In genomic region chr1:58883888-58884482, GRCh38 we compare ENCODE assay signal across 1 cellular context.
TF ChIP-seq lines count a peak whose summit lies in the region.

No MANE protein-coding gene starts in this region.

TF ChIP-seq in K562, 482 proteins besides CTCF, POLR2A, EP300 and RAD21 (continued from another document and continues in another):
- TF ChIP-seq, protein P1, sequence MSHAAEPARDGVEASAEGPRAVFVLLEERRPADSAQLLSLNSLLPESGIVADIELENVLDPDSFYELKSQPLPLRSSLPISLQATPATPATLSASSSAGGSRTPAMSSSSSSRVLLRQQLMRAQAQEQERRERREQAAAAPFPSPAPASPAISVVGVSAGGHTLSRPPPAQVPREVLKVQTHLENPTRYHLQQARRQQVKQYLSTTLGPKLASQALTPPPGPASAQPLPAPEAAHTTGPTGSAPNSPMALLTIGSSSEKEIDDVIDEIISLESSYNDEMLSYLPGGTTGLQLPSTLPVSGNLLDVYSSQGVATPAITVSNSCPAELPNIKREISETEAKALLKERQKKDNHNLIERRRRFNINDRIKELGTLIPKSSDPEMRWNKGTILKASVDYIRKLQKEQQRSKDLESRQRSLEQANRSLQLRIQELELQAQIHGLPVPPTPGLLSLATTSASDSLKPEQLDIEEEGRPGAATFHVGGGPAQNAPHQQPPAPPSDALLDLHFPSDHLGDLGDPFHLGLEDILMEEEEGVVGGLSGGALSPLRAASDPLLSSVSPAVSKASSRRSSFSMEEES (CRISPR knock-in tag; IDR thresholded peaks at IDR 0.05) = no peak
- 0 out of 2 replicates have a peak, but pooled peaks have one; percentile 26 for TF ChIP-seq CBX5 (IDR thresholded peaks at IDR 0.05; ENCODE audit: borderline replicate concordance, low read depth)
- peak; percentile 79 for TF ChIP-seq HNRNPLL (IDR thresholded peaks at IDR 0.05; ENCODE audit: low read depth, low read length, poor library complexity, severe bottlenecking)
- 0 out of 2 replicates have a peak, but pooled peaks have one; percentile 28 for TF ChIP-seq MEF2D (tag; conservative IDR thresholded peaks at IDR 0.05; ENCODE audit: low read depth)
- peak; percentile 54 for TF ChIP-seq CREB1 (IDR thresholded peaks at IDR 0.05)
- TF ChIP-seq CREB1 (CRISPR knock-in tag; IDR thresholded peaks at IDR 0.05) = no peak; the same call in 1 of the 2 replicates
- TF ChIP-seq FOXM1 (IDR thresholded peaks at IDR 0.05; ENCODE audit: low read depth) = peak; percentile 85
- TF ChIP-seq FOXM1 (CRISPR knock-in tag; IDR thresholded peaks at IDR 0.05; ENCODE audit: low read depth) = no peak
- peak; percentile 88 to 94 for TF ChIP-seq MNT (conservative IDR thresholded peaks at IDR 0.05)
- TF ChIP-seq ZNF311 (CRISPR knock-in tag; IDR thresholded peaks at IDR 0.05) = 0 out of 2 replicates have a peak, but pooled peaks have one; percentile 46
- peak; percentile 75 to 78 for TF ChIP-seq ARNT (IDR thresholded peaks at IDR 0.05)
- no peak for TF ChIP-seq CAMTA2 (CRISPR knock-in tag; conservative IDR thresholded peaks at IDR 0.05)
- TF ChIP-seq NR2C1 (IDR thresholded peaks at IDR 0.05) = no peak
- TF ChIP-seq NR2C1 (tag; IDR thresholded peaks at IDR 0.05) = peak; percentile 75
- no peak for TF ChIP-seq ZNF589 (CRISPR knock-in tag; IDR thresholded peaks at IDR 0.05; ENCODE audit: low read depth)
- peak; percentile 67 for TF ChIP-seq ZFP36 (IDR thresholded peaks at IDR 0.05; ENCODE audit: low read depth, low read length, partially characterized antibody)
- TF ChIP-seq, protein P2, sequence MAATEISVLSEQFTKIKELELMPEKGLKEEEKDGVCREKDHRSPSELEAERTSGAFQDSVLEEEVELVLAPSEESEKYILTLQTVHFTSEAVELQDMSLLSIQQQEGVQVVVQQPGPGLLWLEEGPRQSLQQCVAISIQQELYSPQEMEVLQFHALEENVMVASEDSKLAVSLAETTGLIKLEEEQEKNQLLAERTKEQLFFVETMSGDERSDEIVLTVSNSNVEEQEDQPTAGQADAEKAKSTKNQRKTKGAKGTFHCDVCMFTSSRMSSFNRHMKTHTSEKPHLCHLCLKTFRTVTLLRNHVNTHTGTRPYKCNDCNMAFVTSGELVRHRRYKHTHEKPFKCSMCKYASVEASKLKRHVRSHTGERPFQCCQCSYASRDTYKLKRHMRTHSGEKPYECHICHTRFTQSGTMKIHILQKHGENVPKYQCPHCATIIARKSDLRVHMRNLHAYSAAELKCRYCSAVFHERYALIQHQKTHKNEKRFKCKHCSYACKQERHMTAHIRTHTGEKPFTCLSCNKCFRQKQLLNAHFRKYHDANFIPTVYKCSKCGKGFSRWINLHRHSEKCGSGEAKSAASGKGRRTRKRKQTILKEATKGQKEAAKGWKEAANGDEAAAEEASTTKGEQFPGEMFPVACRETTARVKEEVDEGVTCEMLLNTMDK (IDR thresholded peaks at IDR 0.05; ENCODE audit: borderline replicate concordance, insufficient read depth, low read depth, low read length, poor library complexity, severe bottlenecking) = no peak
- TF ChIP-seq, protein P3, sequence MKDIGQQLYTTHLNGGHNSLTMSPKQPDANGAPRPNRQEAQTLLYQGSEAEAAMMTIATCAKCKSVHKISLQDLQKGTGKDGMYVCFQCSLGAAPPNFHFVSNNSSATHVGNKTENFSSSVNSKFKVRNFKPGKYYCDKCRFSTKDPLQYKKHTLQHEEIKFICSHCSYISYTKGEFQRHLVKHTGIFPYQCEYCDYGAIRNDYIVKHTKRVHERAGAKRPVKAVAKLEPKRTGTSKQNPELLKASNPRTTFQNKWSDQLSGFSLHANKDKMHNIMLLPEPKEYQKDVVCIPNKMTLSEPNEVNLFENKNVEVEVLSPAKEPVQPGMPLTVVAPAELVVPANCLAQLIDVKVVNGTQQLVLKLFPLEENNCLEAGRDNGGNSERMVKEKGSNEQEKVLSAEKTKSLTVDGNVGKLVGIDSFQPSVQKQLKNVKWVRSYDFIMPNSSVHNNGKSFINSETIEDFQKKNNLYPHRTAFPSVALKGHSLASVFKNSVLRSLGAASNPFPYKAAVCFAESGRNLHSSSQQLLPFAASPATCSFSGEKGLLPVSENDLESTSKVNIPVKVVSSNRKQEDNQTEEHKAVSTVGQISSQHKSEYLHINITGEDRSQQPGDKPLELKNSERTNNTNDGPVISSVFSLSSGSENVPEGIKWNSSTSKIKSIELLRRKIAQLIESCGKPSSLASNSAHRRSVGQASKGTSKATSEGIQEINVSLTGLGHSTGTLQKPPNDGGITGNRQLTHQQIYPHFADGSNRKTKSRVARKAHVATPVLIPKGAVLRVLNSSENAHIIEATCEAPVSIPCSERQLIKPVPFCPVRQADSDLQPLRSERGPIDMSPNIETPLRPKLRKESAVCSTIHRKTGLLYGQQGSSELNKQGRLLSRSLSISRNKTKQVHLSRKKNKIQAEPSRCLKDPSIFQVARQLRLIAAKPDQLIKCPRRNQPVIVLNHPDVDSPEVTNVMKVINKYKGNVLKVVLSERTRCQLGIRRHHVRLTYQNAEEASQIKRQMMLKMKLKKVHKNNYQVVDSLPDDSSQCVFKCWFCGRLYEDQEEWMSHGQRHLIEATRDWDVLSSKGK (CRISPR knock-in tag; IDR thresholded peaks at IDR 0.05) = no peak
- TF ChIP-seq ZNF232 (CRISPR knock-in tag; IDR thresholded peaks at IDR 0.05) = no peak
- TF ChIP-seq JUNB (CRISPR knock-in tag; conservative IDR thresholded peaks at IDR 0.05) = no peak
- TF ChIP-seq NCOR1 (IDR thresholded peaks at IDR 0.05) = peak; percentile 94
- peak; percentile 77 to 94 for TF ChIP-seq TBL1XR1 (IDR thresholded peaks at IDR 0.05; ENCODE audit: low read length in 2 of 2)
- TF ChIP-seq RCOR1 (IDR thresholded peaks at IDR 0.05; ENCODE audit: borderline replicate concordance in 1 of 2, low read depth in 2 of 2, low read length in 2 of 2) = peak; percentile 94 to 100
- no peak for TF ChIP-seq TRIM25 (IDR thresholded peaks at IDR 0.05; ENCODE audit: borderline replicate concordance)
- TF ChIP-seq SUPT5H (IDR thresholded peaks at IDR 0.05) = no peak
- TF ChIP-seq ZFPM2 (CRISPR knock-in tag; IDR thresholded peaks at IDR 0.05) = no peak
- TF ChIP-seq, protein P4, sequence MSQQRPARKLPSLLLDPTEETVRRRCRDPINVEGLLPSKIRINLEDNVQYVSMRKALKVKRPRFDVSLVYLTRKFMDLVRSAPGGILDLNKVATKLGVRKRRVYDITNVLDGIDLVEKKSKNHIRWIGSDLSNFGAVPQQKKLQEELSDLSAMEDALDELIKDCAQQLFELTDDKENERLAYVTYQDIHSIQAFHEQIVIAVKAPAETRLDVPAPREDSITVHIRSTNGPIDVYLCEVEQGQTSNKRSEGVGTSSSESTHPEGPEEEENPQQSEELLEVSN (IDR thresholded peaks at IDR 0.05; ENCODE audit: borderline replicate concordance in 1 of 2, extremely low read depth in 1 of 2, insufficient read depth in 1 of 2, insufficient read length in 1 of 2, low read depth in 1 of 2, low read length in 1 of 2, poor library complexity in 1 of 2, severe bottlenecking in 1 of 2) = peak; percentile 30 to 60
- no peak for TF ChIP-seq HNRNPL (IDR thresholded peaks at IDR 0.05; ENCODE audit: low read depth, low read length)
- peak; percentile 78 for TF ChIP-seq NEUROD1 (IDR thresholded peaks at IDR 0.05; ENCODE audit: borderline replicate concordance, low read depth, low read length, partially characterized antibody)
- no peak for TF ChIP-seq MED1 (CRISPR knock-in tag; IDR thresholded peaks at IDR 0.05; ENCODE audit: borderline replicate concordance)
- TF ChIP-seq MYBL2 (IDR thresholded peaks at IDR 0.05; ENCODE audit: low read depth) = peak; percentile 81
- TF ChIP-seq MYBL2 (CRISPR knock-in tag; IDR thresholded peaks at IDR 0.05; ENCODE audit: borderline replicate concordance) = no peak
- TF ChIP-seq CEBPG (CRISPR knock-in tag; IDR thresholded peaks at IDR 0.05) = peak; percentile 70; the same call in 1 of the 2 replicates
- TF ChIP-seq CEBPG (tag; conservative IDR thresholded peaks at IDR 0.05 in 1 of 2, IDR thresholded peaks at IDR 0.05 in 1 of 2) = no peak
- no peak for TF ChIP-seq E2F5 (CRISPR knock-in tag; IDR thresholded peaks at IDR 0.05)
- no peak for TF ChIP-seq ZBTB17 (CRISPR knock-in tag; IDR thresholded peaks at IDR 0.05)
- TF ChIP-seq CCNT2 (IDR thresholded peaks at IDR 0.05; ENCODE audit: borderline replicate concordance, extremely low read depth, insufficient read length, low read depth, low read length) = peak; percentile 89
- TF ChIP-seq TCF7 (IDR thresholded peaks at IDR 0.05; ENCODE audit: borderline replicate concordance) = no peak
- peak in 1 of 2 experiments; percentile 44; a peak in 2 of 4 replicates for TF ChIP-seq ETV6 (IDR thresholded peaks at IDR 0.05; ENCODE audit: borderline replicate concordance in 1 of 2, low read depth in 2 of 2, low read length in 1 of 2)
- TF ChIP-seq ETV6 (CRISPR knock-in tag; IDR thresholded peaks at IDR 0.05; ENCODE audit: borderline replicate concordance) = no peak
- TF ChIP-seq ZNF830 (CRISPR knock-in tag; IDR thresholded peaks at IDR 0.05) = no peak
- 0 out of 2 replicates have a peak, but pooled peaks have one; percentile 3 for TF ChIP-seq ELF2 (CRISPR knock-in tag; IDR thresholded peaks at IDR 0.05)
- TF ChIP-seq ZNF24 (IDR thresholded peaks at IDR 0.05) = peak; percentile 88
- peak; percentile 97 for TF ChIP-seq CBFA2T3 (IDR thresholded peaks at IDR 0.05)
- TF ChIP-seq ZNF695 (CRISPR knock-in tag; IDR thresholded peaks at IDR 0.05) = no peak
- TF ChIP-seq, protein P5, sequence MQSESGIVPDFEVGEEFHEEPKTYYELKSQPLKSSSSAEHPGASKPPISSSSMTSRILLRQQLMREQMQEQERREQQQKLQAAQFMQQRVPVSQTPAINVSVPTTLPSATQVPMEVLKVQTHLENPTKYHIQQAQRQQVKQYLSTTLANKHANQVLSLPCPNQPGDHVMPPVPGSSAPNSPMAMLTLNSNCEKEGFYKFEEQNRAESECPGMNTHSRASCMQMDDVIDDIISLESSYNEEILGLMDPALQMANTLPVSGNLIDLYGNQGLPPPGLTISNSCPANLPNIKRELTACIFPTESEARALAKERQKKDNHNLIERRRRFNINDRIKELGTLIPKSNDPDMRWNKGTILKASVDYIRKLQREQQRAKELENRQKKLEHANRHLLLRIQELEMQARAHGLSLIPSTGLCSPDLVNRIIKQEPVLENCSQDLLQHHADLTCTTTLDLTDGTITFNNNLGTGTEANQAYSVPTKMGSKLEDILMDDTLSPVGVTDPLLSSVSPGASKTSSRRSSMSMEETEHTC (IDR thresholded peaks at IDR 0.05) = peak; percentile 84
- TF ChIP-seq, protein P6, sequence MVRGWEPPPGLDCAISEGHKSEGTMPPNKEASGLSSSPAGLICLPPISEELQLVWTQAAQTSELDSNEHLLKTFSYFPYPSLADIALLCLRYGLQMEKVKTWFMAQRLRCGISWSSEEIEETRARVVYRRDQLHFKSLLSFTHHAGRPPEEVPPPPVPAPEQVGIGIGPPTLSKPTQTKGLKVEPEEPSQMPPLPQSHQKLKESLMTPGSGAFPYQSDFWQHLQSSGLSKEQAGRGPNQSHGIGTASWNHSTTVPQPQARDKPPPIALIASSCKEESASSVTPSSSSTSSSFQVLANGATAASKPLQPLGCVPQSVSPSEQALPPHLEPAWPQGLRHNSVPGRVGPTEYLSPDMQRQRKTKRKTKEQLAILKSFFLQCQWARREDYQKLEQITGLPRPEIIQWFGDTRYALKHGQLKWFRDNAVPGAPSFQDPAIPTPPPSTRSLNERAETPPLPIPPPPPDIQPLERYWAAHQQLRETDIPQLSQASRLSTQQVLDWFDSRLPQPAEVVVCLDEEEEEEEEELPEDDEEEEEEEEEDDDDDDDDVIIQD (CRISPR knock-in tag; IDR thresholded peaks at IDR 0.05) = no peak
- TF ChIP-seq ZNF263 (CRISPR knock-in tag; IDR thresholded peaks at IDR 0.05; ENCODE audit: borderline replicate concordance) = no peak; the same call in 1 of the 2 replicates
- TF ChIP-seq TCFL5 (CRISPR knock-in tag; conservative IDR thresholded peaks at IDR 0.05) = no peak
